16 cellular contexts compared by ENCODE assay signal in genomic region chr12:26102954-26103353, GRCh38. TPM values are rescaled to one million over a fixed set of nuclear protein-coding genes. Genes with fewer than 3 reads are reported as not detected.
DNase-seq lines count a peak whose midpoint lies in the region; ATAC-seq and TF ChIP-seq lines count a peak whose summit lies in the region.
"Had no signal": no experiment of that assay in that cellular context is flagged by ENCODE, and none has a peak within 500 bp of the region (broad histone marks: within the 10 kb centered on the region; RNA-seq: fewer than 3 reads in every experiment).

No MANE protein-coding gene starts in this region.

- CTCF ChIA-PET in Panc1 (lab: Charles Lee) = no interaction called here
- CTCF ChIA-PET in activated CD4-positive, alpha-beta T cell treated with anti-CD3 and anti-CD28 coated beads for 36 hours (lab: Charles Lee) = interaction anchor here (1.0 to 1.2 kb wide), 4 partner anchors 13 to 599 kb away, joined by 3 to 6 read pairs (median 4); no protein-coding TSS in a partner anchor
- CTCF ChIA-PET in WTC11 (lab: Charles Lee) = interaction anchor here (0.8 kb wide), 1 partner anchor 243 kb away, joined by 3 read pairs; no protein-coding TSS in a partner anchor

- ATAC-seq in Panc1 = 0 out of 2 replicates have a peak, but pooled peaks have one; percentile 13
- peak; percentile 80 to 94 for ATAC-seq in gastrocnemius medialis
- ATAC-seq in activated CD4-positive, alpha-beta T cell treated with anti-CD3 and anti-CD28 coated beads for 36 hours = no peak
- ATAC-seq in GM21576 (IDR thresholded peaks at IDR 0.05; ENCODE audit: unreplicated experiment) = no peak
- no peak for ATAC-seq in WTC11
- ATAC-seq in GM21367 (IDR thresholded peaks at IDR 0.05; ENCODE audit: unreplicated experiment) = no peak
- ATAC-seq: A549, GM12878, HepG2 had no signal

- H3K27me3 ChIP-seq in Panc1 (ENCODE audit: control insufficient read depth, insufficient read depth, low read length) = no peaks in the 10 kb centered on the region
- H3K27me3 ChIP-seq in gastrocnemius medialis = no peaks in the 10 kb centered on the region
- H3K27me3 ChIP-seq: BE2C had no signal

- DNase-seq in Panc1 (ENCODE audit: low read depth, low spot score) = no peak
- DNase-seq in foreskin melanocyte = peak; percentile 29
- peak; percentile 64 to 79 for DNase-seq in gastrocnemius medialis
- no peak for DNase-seq in activated CD4-positive, alpha-beta T cell treated with anti-CD3 and anti-CD28 coated beads for 36 hours
- DNase-seq in WTC11 (ENCODE audit: low spot score) = no peak
- DNase-seq: BE2C; CD4-positive, alpha-beta memory T cell; DMS79; GOT3; H9 had no signal

- no peaks in the 10 kb centered on the region for H3K4me1 Mint-ChIP-seq in activated CD4-positive, alpha-beta T cell treated with anti-CD3 and anti-CD28 coated beads for 36 hours
- peaks cover 8% of the 10 kb centered on the region for H3K4me1 Mint-ChIP-seq in WTC11
- H3K4me1 Mint-ChIP-seq: CD4-positive, alpha-beta memory T cell had no signal

- H3K36me3 Mint-ChIP-seq in activated CD4-positive, alpha-beta T cell treated with anti-CD3 and anti-CD28 coated beads for 36 hours (ENCODE audit: low read depth) = no peaks in the 10 kb centered on the region
- no peaks in the 10 kb centered on the region for H3K36me3 Mint-ChIP-seq in WTC11
- H3K36me3 Mint-ChIP-seq: CD4-positive, alpha-beta memory T cell had no signal

- no peak overlapping the region for H3K4me3 Mint-ChIP-seq in activated CD4-positive, alpha-beta T cell treated with anti-CD3 and anti-CD28 coated beads for 36 hours
- H3K4me3 Mint-ChIP-seq in WTC11 = no peak overlapping the region
- H3K4me3 Mint-ChIP-seq: CD4-positive, alpha-beta memory T cell; H9 had no signal

- H3K4me3 ChIP-seq in Panc1 (ENCODE audit: low read depth in 2 of 2, low read length in 2 of 2) (no peak overlapping the region), gastrocnemius medialis (no peak overlapping the region)
- H3K4me3 ChIP-seq: A549, GM12878 had no signal

- no peaks in the 10 kb centered on the region for H3K9me3 Mint-ChIP-seq in activated CD4-positive, alpha-beta T cell treated with anti-CD3 and anti-CD28 coated beads for 36 hours (ENCODE audit: low read depth)
- no peaks in the 10 kb centered on the region for H3K9me3 Mint-ChIP-seq in WTC11
- H3K9me3 Mint-ChIP-seq: CD4-positive, alpha-beta memory T cell; H9 had no signal

- POLR2A ChIA-PET in Panc1 (lab: Charles Lee) = no interaction called here
- POLR2A ChIA-PET in activated CD4-positive, alpha-beta T cell treated with anti-CD3 and anti-CD28 coated beads for 36 hours (lab: Charles Lee) = no interaction called here
- POLR2A ChIA-PET in WTC11 (lab: Charles Lee) = no interaction called here

- BruUV-seq in Panc1 (replicated peaks; lab: Mats Ljungman, UMichigan) = no TSS peak

- no peak for TF ChIP-seq CTCF in Panc1 (IDR thresholded peaks at IDR 0.05)
- TF ChIP-seq CTCF in gastrocnemius medialis (IDR thresholded peaks at IDR 0.05 in 4 of 5, conservative IDR thresholded peaks at IDR 0.05 in 1 of 5) = no peak
- TF ChIP-seq CTCF in WTC11 (IDR thresholded peaks at IDR 0.05) = no peak

- peaks cover 19% of the 10 kb centered on the region for H3K27me3 Mint-ChIP-seq in activated CD4-positive, alpha-beta T cell treated with anti-CD3 and anti-CD28 coated beads for 36 hours
- H3K27me3 Mint-ChIP-seq in WTC11 (ENCODE audit: low read depth) = no peaks in the 10 kb centered on the region

- H3K27ac ChIP-seq in Panc1 (ENCODE audit: low read length) = peak overlapping the region; percentile 100
- H3K27ac ChIP-seq in gastrocnemius medialis = peak overlapping the region; percentile 42 to 97 (median 86)
- H3K27ac ChIP-seq: A549, C4-2B had no signal

- H3K36me3 ChIP-seq in Panc1 (ENCODE audit: control insufficient read depth, insufficient read depth, low read length) = no peaks in the 10 kb centered on the region
- H3K36me3 ChIP-seq in gastrocnemius medialis = no peaks in the 10 kb centered on the region
- H3K36me3 ChIP-seq: BE2C had no signal

- H3K27ac Mint-ChIP-seq in activated CD4-positive, alpha-beta T cell treated with anti-CD3 and anti-CD28 coated beads for 36 hours = no peak overlapping the region
- H3K27ac Mint-ChIP-seq in WTC11 = no peak overlapping the region
- H3K27ac Mint-ChIP-seq: CD4-positive, alpha-beta memory T cell; H9 had no signal

- H3K4me1 ChIP-seq in Panc1 (ENCODE audit: control insufficient read depth, insufficient read depth, low read length) = peaks cover 24% of the 10 kb centered on the region
- H3K4me1 ChIP-seq in gastrocnemius medialis = peaks cover 26% of the 10 kb centered on the region in 2 donors
- H3K4me1 ChIP-seq: A549, BE2C had no signal

- no peaks in the 10 kb centered on the region for H3K9me3 ChIP-seq in Panc1 (ENCODE audit: control insufficient read depth, insufficient read depth, low read depth, low read length)
- H3K9me3 ChIP-seq in gastrocnemius medialis = no peaks in the 10 kb centered on the region
- H3K9me3 ChIP-seq: A549, BE2C had no signal

- intact Hi-C loops in Panc1 (cut with micrococcal nuclease; ENCODE audit: unreplicated experiment) (no loop called here), gastrocnemius medialis (cut with DNase I; ENCODE audit: low total_unique reads) (loop anchor here (10.0 kb wide), 1 partner anchor 848 kb away; the partner anchor contains the start of gene KRAS)
- intact Hi-C loops in activated CD4-positive, alpha-beta T cell treated with anti-CD3 and anti-CD28 coated beads for 36 hours (cut with DNase I, micrococcal nuclease) = no loop called here

- peak; percentile 21 to 39 for TF ChIP-seq POLR2A in gastrocnemius medialis (IDR thresholded peaks at IDR 0.05)

- in situ Hi-C loops in Panc1 (cut with HindIII; ENCODE audit: low pct_unique_long_range_greater_than_20kb, low sequenced_read_pairs) (no loop called here), gastrocnemius medialis (cut with MboI; ENCODE audit: low sequenced_read_pairs in 4 of 4) (no loop called here)

TF ChIP-seq in WTC11, 78 proteins besides CTCF, POLR2A, EP300 and RAD21:
- TF ChIP-seq CREM (CRISPR knock-in tag; IDR thresholded peaks at IDR 0.05) = no peak
- no peak for TF ChIP-seq NR2C2 (CRISPR knock-in tag; IDR thresholded peaks at IDR 0.05)
- TF ChIP-seq ZMAT4 (CRISPR knock-in tag; IDR thresholded peaks at IDR 0.05) = no peak
- no peak for TF ChIP-seq EMX1 (CRISPR knock-in tag; IDR thresholded peaks at IDR 0.05)
- no peak for TF ChIP-seq TCF7 (CRISPR knock-in tag; IDR thresholded peaks at IDR 0.05; ENCODE audit: low read depth)
- no peak for TF ChIP-seq ZNF425 (CRISPR knock-in tag; conservative IDR thresholded peaks at IDR 0.05)
- no peak for TF ChIP-seq ZBTB21 (CRISPR knock-in tag; IDR thresholded peaks at IDR 0.05; ENCODE audit: borderline replicate concordance)
- no peak for TF ChIP-seq ELF4 (CRISPR knock-in tag; IDR thresholded peaks at IDR 0.05; ENCODE audit: low read depth)

RNA-seq across cellular contexts. Expression of gene BHLHE41, which starts 21.9 kb away (rescaled TPM):
- total RNA-seq in Panc1 (2021; ENCODE audit: unreplicated experiment) (147 TPM), gastrocnemius medialis (10 to 100 TPM in 2 of 4 donors, 1 to 10 TPM in 2; 6.4 to 12.1 (median 9.5) TPM), WTC11 (2021) (5.9 to 7.6 TPM (median 6.7 TPM) in 3 replicates)
- 88.0 TPM for polyA plus RNA-seq in Panc1 (2012; ENCODE audit: insufficient read length)
- total RNA-seq in activated CD4-positive, alpha-beta T cell treated with anti-CD3 and anti-CD28 coated beads for 36 hours = not detected
- total RNA-seq: HepG2 had no signal
- polyA plus RNA-seq: CD4-positive, alpha-beta memory T cell had no signal

Comparison
In these comparisons a context has a peak if more than half of its experiments do, and no peak if none do; other contexts are left out.
1. ATAC-seq: peak in Panc1 (single experiment) and gastrocnemius medialis (2 of 2); none in activated CD4-positive, alpha-beta T cell treated with anti-CD3 and anti-CD28 coated beads for 36 hours (single experiment), GM21576 (single experiment), WTC11 (single experiment) and GM21367 (single experiment).
2. DNase-seq: peak in foreskin melanocyte (single experiment) and gastrocnemius medialis (2 of 2); none in Panc1 (single experiment), activated CD4-positive, alpha-beta T cell treated with anti-CD3 and anti-CD28 coated beads for 36 hours (single experiment) and WTC11 (single experiment).
3. RNA of gene BHLHE41, which starts 21.9 kb away (total RNA-seq): 147 TPM in Panc1 (single experiment); 6.4 to 12.1 TPM in gastrocnemius medialis, 5.9 to 7.6 TPM in WTC11 and not detected in activated CD4-positive, alpha-beta T cell treated with anti-CD3 and anti-CD28 coated beads for 36 hours; every median in the first group is over 10 times any median in the second.